In the genomic region with DNA sequence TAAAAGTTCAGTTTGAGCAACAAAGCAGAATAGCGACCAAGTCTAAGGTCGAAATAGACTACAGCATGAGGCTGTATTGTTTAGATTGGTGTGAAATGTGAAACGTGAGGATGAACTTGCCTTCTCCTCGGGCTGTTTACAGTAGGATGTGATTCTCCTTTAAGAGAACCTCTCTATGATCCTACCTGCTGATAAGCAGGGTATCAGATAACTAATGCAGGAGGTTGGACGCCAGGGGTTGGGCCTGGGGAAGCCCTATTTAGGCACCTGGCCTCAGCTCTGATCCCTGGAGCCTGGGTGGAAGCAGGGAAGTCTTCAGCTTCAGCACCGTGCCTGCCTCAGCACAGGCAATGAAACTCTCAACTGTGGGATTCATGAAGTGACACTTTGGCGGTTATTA, we compare ENCODE assay signal across 17 cellular contexts.
DNase-seq lines count a peak whose midpoint lies in the region; ATAC-seq and TF ChIP-seq lines count a peak whose summit lies in the region.
"Had no signal": no experiment of that assay in that cellular context is flagged by ENCODE, and none has a peak within 500 bp of the region (broad histone marks: within the 10 kb centered on the region; RNA-seq: fewer than 3 reads in every experiment).

No MANE protein-coding gene starts in this region.

- H3K4me3 ChIP-seq in LNCaP clone FGC (ENCODE audit: low read depth, low read length), result no peak overlapping the region
- H3K4me3 ChIP-seq: ovary, transverse colon had no signal

- no peak for TF ChIP-seq CTCF in C4-2B (conservative IDR thresholded peaks at IDR 0.05)
- no peak for TF ChIP-seq CTCF in LNCaP clone FGC (IDR thresholded peaks at IDR 0.05; ENCODE audit: control insufficient read depth, extremely low read depth, insufficient read depth)

- DNase-seq in LNCaP clone FGC (ENCODE audit: low read depth) (peak; percentile 43), NCI-H526 (lab: John Stamatoyannopoulos, UW) (peak; percentile 80 to 90), iPS DF 19.7 (ENCODE audit: low read depth, low spot score) (peak; percentile 68), SIG-M5 (lab: John Stamatoyannopoulos, UW) (no peak)
- DNase-seq: ACHN; activated CD4-positive, alpha-beta T cell treated with anti-CD3 and anti-CD28 coated beads for 1 hour; activated T-cell treated with anti-CD3 and anti-CD28 coated beads, Interleukin-2, amount 50 U/mL, for 4 hours; erythroblast; hippocampal formation; ovary; stimulated activated CD4-positive, alpha-beta T cell treated with anti-CD3 and anti-CD28 coated beads, Interleukin-12 subunit alpha, Interleukin-12 subunit beta, amount 100 ng/mL, for 4 hours; SW 1271; transverse colon had no signal

- no peak for ATAC-seq in GM21360 (IDR thresholded peaks at IDR 0.05; ENCODE audit: unreplicated experiment)
- ATAC-seq in GM21528 (IDR thresholded peaks at IDR 0.05; ENCODE audit: low FRiP score, unreplicated experiment), result no peak
- no peak for ATAC-seq in HG03159 (IDR thresholded peaks at IDR 0.05; ENCODE audit: unreplicated experiment)
- ATAC-seq: activated T-cell treated with anti-CD3 and anti-CD28 coated beads, Interleukin-2, amount 50 U/mL, for 4 hours had no signal

- peak overlapping the region; percentile 50 for H3K27ac ChIP-seq in C4-2B
- H3K27ac ChIP-seq: ovary, transverse colon had no signal
